13 cellular contexts compared by ENCODE assay signal in genomic region chr2:68436270-68436669, GRCh38. TPM values are rescaled to one million over a fixed set of nuclear protein-coding genes. Genes with fewer than 3 reads are reported as not detected.
DNase-seq lines count a peak whose midpoint lies in the region; ATAC-seq and TF ChIP-seq lines count a peak whose summit lies in the region.
"Had no signal": no experiment of that assay in that cellular context is flagged by ENCODE, and none has a peak within 500 bp of the region (broad histone marks: within the 10 kb centered on the region; RNA-seq: fewer than 3 reads in every experiment).

No MANE protein-coding gene starts in this region.

- H3K4me1 ChIP-seq in OCI-LY7 (ENCODE audit: insufficient read depth, low read length, poor library complexity, severe bottlenecking): peaks cover 58% of the 10 kb centered on the region
- H3K4me1 ChIP-seq in mesendoderm (ENCODE audit: control insufficient read depth, low read depth, low read length): no peaks in the 10 kb centered on the region
- peaks cover 14 to 48% of the 10 kb centered on the region in 2 donors for H3K4me1 ChIP-seq in thoracic aorta (ENCODE audit: control insufficient read depth in 1 of 2, low read depth in 2 of 2)

- H3K79me1 ChIP-seq in mesendoderm (ENCODE audit: low read length): no peaks in the 10 kb centered on the region

- no peaks in the 10 kb centered on the region for H4K20me1 ChIP-seq in OCI-LY7 (ENCODE audit: insufficient read depth, low read length)

- WGBS in mesendoderm (ENCODE audit: extremely low coverage, insufficient coverage, low lambda C conversion rate): no CpG with 5 or more reads among the region's 4 CpGs

- intact Hi-C loops in OCI-LY7 (cut with micrococcal nuclease; ENCODE audit: unreplicated experiment): no loop called here

- no peak overlapping the region for H3K9ac ChIP-seq in mesendoderm (ENCODE audit: low read length)

- H2BK120ac ChIP-seq in mesendoderm (ENCODE audit: low read depth, low read length): no peak overlapping the region

- POLR2A ChIA-PET in OCI-LY7 (lab: Charles Lee): interaction anchor here (0.5 to 1.9 kb wide), 10 partner anchors 9 to 525 kb away, joined by 3 to 16 read pairs (median 3); partner anchors contain the start of gene PLEK

- no peak overlapping the region for H2BK5ac ChIP-seq in mesendoderm (ENCODE audit: low read length)

- CTCF ChIA-PET in OCI-LY7 (lab: Charles Lee; ENCODE audit: unreplicated experiment): interaction anchor here (1.4 kb wide), 1 partner anchor 15 kb away, joined by 5 read pairs; no protein-coding TSS in a partner anchor

- H2AK5ac ChIP-seq in mesendoderm (ENCODE audit: low read length): no peak overlapping the region

- no peak overlapping the region for H2BK15ac ChIP-seq in mesendoderm (replicated peaks; ENCODE audit: low read depth)

- no peak overlapping the region for H3K56ac ChIP-seq in mesendoderm (ENCODE audit: low read length)

- no peak overlapping the region for H3K27ac ChIP-seq in OCI-LY7 (ENCODE audit: low read depth, low read length, poor library complexity, severe bottlenecking)
- H3K27ac ChIP-seq in coronary artery: peak overlapping the region; percentile 76 to 91
- no peak overlapping the region for H3K27ac ChIP-seq in mesendoderm (ENCODE audit: low read depth, low read length)
- H3K27ac ChIP-seq in thoracic aorta: peak overlapping the region; percentile 79 to 83
- H3K27ac ChIP-seq: HL-60 had no signal

- ATAC-seq in thoracic aorta (ENCODE audit: insufficient number of reproducible peaks, low FRiP score, low read depth): no peak
- no peak for ATAC-seq in HG03095 (IDR thresholded peaks at IDR 0.05; ENCODE audit: unreplicated experiment)
- ATAC-seq in left lobe of liver: no peak

- no peak overlapping the region for H3K4me3 ChIP-seq in OCI-LY7 (ENCODE audit: low read depth, low read length, poor library complexity, severe bottlenecking)
- peak overlapping the region; percentile 3 for H3K4me3 ChIP-seq in coronary artery
- no peak overlapping the region for H3K4me3 ChIP-seq in mesendoderm (ENCODE audit: low read length)
- H3K4me3 ChIP-seq in thoracic aorta: no peak overlapping the region

- H3K18ac ChIP-seq in mesendoderm (ENCODE audit: low read length): no peak overlapping the region

- H2AFZ ChIP-seq in OCI-LY7 (ENCODE audit: low read length): peak overlapping the region; percentile 88

- H4K5ac ChIP-seq in mesendoderm (ENCODE audit: low read length): no peak overlapping the region

- no peaks in the 10 kb centered on the region for H3K9me2 ChIP-seq in OCI-LY7 (ENCODE audit: insufficient read depth, low read length)

- H4K8ac ChIP-seq in mesendoderm (ENCODE audit: low read depth, low read length): no peak overlapping the region

- no peaks in the 10 kb centered on the region for H3K79me2 ChIP-seq in OCI-LY7 (ENCODE audit: insufficient read depth, low read depth, low read length)
- no peaks in the 10 kb centered on the region for H3K79me2 ChIP-seq in mesendoderm (ENCODE audit: control insufficient read depth, insufficient read depth, low read length)

- H3K23ac ChIP-seq in mesendoderm (ENCODE audit: low read length): no peak overlapping the region

- H3K9me3 ChIP-seq in OCI-LY7 (ENCODE audit: low read length): peaks cover 16% of the 10 kb centered on the region; the same call in 1 of the 2 replicates
- H3K9me3 ChIP-seq in thoracic aorta: no peaks in the 10 kb centered on the region

- no peaks in the 10 kb centered on the region for H3K27me3 ChIP-seq in mesendoderm (ENCODE audit: insufficient read depth, low read length, poor library complexity)
- no peaks in the 10 kb centered on the region for H3K27me3 ChIP-seq in thoracic aorta (replicated peaks; ENCODE audit: insufficient read depth)

- H3K4me2 ChIP-seq in OCI-LY7 (ENCODE audit: low read length) (peak overlapping the region; percentile 24), mesendoderm (ENCODE audit: low read length) (no peak overlapping the region)

- TF ChIP-seq CTCF in OCI-LY7 (conservative IDR thresholded peaks at IDR 0.05; ENCODE audit: low read length) (no peak), coronary artery (IDR thresholded peaks at IDR 0.05) (no peak), thoracic aorta (IDR thresholded peaks at IDR 0.05) (no peak)

- H3K36me3 ChIP-seq in OCI-LY7 (ENCODE audit: insufficient read depth, low read length) (peaks cover 6% of the 10 kb centered on the region; the same call in 1 of the 2 replicates), mesendoderm (ENCODE audit: control insufficient read depth, insufficient read depth, low read length) (no peaks in the 10 kb centered on the region), thoracic aorta (no peaks in the 10 kb centered on the region)

- no peak overlapping the region for H3K4ac ChIP-seq in mesendoderm (ENCODE audit: low read depth, low read length)

- BruUV-seq in OCI-LY7 (replicated peaks; lab: Mats Ljungman, UMichigan): no TSS peak

- DNase-seq in OCI-LY7 (ENCODE audit: low spot score) (no peak), coronary artery (ENCODE audit: low spot score) (no peak), mesendoderm (peak; percentile 28), thoracic aorta (ENCODE audit: low spot score) (no peak), NCI-H1694 treated with DMSO at 0.1 percent for 48 hours (lab: John Stamatoyannopoulos, UW) (no peak), hypothalamus (lab: John Stamatoyannopoulos, UW) (no peak), left lobe of liver (ENCODE audit: low spot score) (no peak)
- DNase-seq: activated naive CD8-positive, alpha-beta T cell treated with anti-CD3 and anti-CD28 coated beads, Interleukin-2, amount 10 ng/mL, durations not matched to agents 7 days and 5 days; CD4-positive, alpha-beta T cell; NCI-H524; SHP77 had no signal

RNA-seq across cellular contexts. Expression of gene FBXO48, which starts 30.8 kb away (rescaled TPM):
- total RNA-seq in OCI-LY7 (2014; rRNA removed; shearing (Covaris generic)): 1.5 and 1.8 TPM in 2 replicates
- total RNA-seq in OCI-LY7 (2022): 6.8 and 8.5 TPM in 2 replicates
- 0.55 TPM for polyA plus RNA-seq in mesendoderm (2013, experiment 1 of 2)
- 0.45 TPM for polyA plus RNA-seq in mesendoderm (2013, experiment 2 of 2)
- under 1 TPM; 0.41 to 0.56 TPM for total RNA-seq in thoracic aorta
- total RNA-seq in left lobe of liver: 1.3 TPM

RNA-seq across cellular contexts. Expression of gene APLF, which starts 31.1 kb away (rescaled TPM):
- 6.1 and 8.8 TPM in 2 replicates for total RNA-seq in OCI-LY7 (2014; rRNA removed; shearing (Covaris generic))
- total RNA-seq in OCI-LY7 (2022) (6.8 and 7.6 TPM in 2 replicates), thoracic aorta (1 to 10 TPM; 4.9 to 5.8 TPM), left lobe of liver (1.1 TPM)
- 2.0 TPM for polyA plus RNA-seq in mesendoderm (2013, experiment 1 of 2)
- polyA plus RNA-seq in mesendoderm (2013, experiment 2 of 2): 2.0 TPM

Comparison
In these comparisons a context has a peak if more than half of its experiments do, and no peak if none do; other contexts are left out.
1. H3K27ac ChIP-seq: peak in coronary artery (2 of 2) and thoracic aorta (2 of 2); none in OCI-LY7 (single experiment) and mesendoderm (single experiment).